1 cellular context compared by ENCODE assay signal in the genomic region with DNA sequence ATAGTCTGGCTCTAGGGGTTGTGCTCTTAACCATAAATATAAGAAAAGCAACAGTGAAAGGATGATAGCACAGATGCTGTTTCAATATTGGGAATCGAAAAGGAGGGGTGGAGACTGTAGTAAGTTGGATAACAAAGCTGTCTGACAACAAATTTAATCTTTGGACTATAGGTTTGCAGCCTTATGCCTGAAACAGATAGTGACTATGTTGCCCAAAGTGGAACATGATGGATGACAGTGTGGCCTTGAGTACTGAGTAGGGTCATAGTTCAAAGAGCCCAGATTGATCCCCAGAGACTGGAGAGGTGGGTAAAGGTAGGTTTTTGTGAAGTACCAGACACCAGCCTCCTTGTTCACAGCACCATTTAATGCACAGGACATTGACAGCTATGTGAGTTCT.
TF ChIP-seq lines count a peak whose summit lies in the region.

No MANE protein-coding gene starts in this region.

TF ChIP-seq in HepG2, 621 proteins besides CTCF, POLR2A, EP300 and RAD21 (continued from another document):
- TF ChIP-seq, protein P1, sequence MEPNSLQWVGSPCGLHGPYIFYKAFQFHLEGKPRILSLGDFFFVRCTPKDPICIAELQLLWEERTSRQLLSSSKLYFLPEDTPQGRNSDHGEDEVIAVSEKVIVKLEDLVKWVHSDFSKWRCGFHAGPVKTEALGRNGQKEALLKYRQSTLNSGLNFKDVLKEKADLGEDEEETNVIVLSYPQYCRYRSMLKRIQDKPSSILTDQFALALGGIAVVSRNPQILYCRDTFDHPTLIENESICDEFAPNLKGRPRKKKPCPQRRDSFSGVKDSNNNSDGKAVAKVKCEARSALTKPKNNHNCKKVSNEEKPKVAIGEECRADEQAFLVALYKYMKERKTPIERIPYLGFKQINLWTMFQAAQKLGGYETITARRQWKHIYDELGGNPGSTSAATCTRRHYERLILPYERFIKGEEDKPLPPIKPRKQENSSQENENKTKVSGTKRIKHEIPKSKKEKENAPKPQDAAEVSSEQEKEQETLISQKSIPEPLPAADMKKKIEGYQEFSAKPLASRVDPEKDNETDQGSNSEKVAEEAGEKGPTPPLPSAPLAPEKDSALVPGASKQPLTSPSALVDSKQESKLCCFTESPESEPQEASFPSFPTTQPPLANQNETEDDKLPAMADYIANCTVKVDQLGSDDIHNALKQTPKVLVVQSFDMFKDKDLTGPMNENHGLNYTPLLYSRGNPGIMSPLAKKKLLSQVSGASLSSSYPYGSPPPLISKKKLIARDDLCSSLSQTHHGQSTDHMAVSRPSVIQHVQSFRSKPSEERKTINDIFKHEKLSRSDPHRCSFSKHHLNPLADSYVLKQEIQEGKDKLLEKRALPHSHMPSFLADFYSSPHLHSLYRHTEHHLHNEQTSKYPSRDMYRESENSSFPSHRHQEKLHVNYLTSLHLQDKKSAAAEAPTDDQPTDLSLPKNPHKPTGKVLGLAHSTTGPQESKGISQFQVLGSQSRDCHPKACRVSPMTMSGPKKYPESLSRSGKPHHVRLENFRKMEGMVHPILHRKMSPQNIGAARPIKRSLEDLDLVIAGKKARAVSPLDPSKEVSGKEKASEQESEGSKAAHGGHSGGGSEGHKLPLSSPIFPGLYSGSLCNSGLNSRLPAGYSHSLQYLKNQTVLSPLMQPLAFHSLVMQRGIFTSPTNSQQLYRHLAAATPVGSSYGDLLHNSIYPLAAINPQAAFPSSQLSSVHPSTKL (CRISPR knock-in tag; IDR thresholded peaks at IDR 0.05), result peak; percentile 79
- no peak for TF ChIP-seq ZBTB8A (CRISPR knock-in tag; IDR thresholded peaks at IDR 0.05; ENCODE audit: borderline replicate concordance, low read depth)
- peak; percentile 76 for TF ChIP-seq SALL1 (CRISPR knock-in tag; IDR thresholded peaks at IDR 0.05)
- peak; percentile 49; the same call in 1 of the 2 replicates for TF ChIP-seq CREM (IDR thresholded peaks at IDR 0.05)
- no peak for TF ChIP-seq CREM (CRISPR knock-in tag; IDR thresholded peaks at IDR 0.05)
- TF ChIP-seq, protein P2, sequence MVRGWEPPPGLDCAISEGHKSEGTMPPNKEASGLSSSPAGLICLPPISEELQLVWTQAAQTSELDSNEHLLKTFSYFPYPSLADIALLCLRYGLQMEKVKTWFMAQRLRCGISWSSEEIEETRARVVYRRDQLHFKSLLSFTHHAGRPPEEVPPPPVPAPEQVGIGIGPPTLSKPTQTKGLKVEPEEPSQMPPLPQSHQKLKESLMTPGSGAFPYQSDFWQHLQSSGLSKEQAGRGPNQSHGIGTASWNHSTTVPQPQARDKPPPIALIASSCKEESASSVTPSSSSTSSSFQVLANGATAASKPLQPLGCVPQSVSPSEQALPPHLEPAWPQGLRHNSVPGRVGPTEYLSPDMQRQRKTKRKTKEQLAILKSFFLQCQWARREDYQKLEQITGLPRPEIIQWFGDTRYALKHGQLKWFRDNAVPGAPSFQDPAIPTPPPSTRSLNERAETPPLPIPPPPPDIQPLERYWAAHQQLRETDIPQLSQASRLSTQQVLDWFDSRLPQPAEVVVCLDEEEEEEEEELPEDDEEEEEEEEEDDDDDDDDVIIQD (CRISPR knock-in tag; IDR thresholded peaks at IDR 0.05; ENCODE audit: low read depth), result peak; percentile 86; the same call in 1 of the 2 replicates
- TF ChIP-seq, protein P3, sequence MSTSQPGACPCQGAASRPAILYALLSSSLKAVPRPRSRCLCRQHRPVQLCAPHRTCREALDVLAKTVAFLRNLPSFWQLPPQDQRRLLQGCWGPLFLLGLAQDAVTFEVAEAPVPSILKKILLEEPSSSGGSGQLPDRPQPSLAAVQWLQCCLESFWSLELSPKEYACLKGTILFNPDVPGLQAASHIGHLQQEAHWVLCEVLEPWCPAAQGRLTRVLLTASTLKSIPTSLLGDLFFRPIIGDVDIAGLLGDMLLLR (CRISPR knock-in tag; IDR thresholded peaks at IDR 0.05), result no peak
- TF ChIP-seq FOXA1 (IDR thresholded peaks at IDR 0.05), result no peak
- TF ChIP-seq FOXA1 (CRISPR knock-in tag; IDR thresholded peaks at IDR 0.05), result 0 out of 2 replicates have a peak, but pooled peaks have one; percentile 19
- TF ChIP-seq MIER2 (CRISPR knock-in tag; IDR thresholded peaks at IDR 0.05), result peak; percentile 23; the same call in 1 of the 2 replicates
- TF ChIP-seq ZMYM3 (CRISPR knock-in tag; IDR thresholded peaks at IDR 0.05), result peak; percentile 68; the same call in 1 of the 2 replicates
- TF ChIP-seq NCOA1 (CRISPR knock-in tag; IDR thresholded peaks at IDR 0.05), result no peak
- TF ChIP-seq BCL6 (CRISPR knock-in tag; IDR thresholded peaks at IDR 0.05), result peak; percentile 67; the same call in 1 of the 2 replicates
- TF ChIP-seq NR2C2 (CRISPR knock-in tag; IDR thresholded peaks at IDR 0.05; ENCODE audit: borderline replicate concordance), result peak; percentile 84
- no peak for TF ChIP-seq ARNT (IDR thresholded peaks at IDR 0.05)
- TF ChIP-seq LCORL (IDR thresholded peaks at IDR 0.05), result no peak; the same call in 1 of the 2 replicates
- 0 out of 2 replicates have a peak, but pooled peaks have one; percentile 47 for TF ChIP-seq LCORL (CRISPR knock-in tag; IDR thresholded peaks at IDR 0.05)
- peak; percentile 55; the same call in 1 of the 2 replicates for TF ChIP-seq GATAD2A (CRISPR knock-in tag; IDR thresholded peaks at IDR 0.05)
- TF ChIP-seq FOXJ3 (CRISPR knock-in tag; IDR thresholded peaks at IDR 0.05; ENCODE audit: borderline replicate concordance), result peak; percentile 68; the same call in 1 of the 2 replicates
- no peak for TF ChIP-seq MIER3 (CRISPR knock-in tag; IDR thresholded peaks at IDR 0.05; ENCODE audit: borderline replicate concordance)
- peak; percentile 53; the same call in 1 of the 2 replicates for TF ChIP-seq HOXA3 (CRISPR knock-in tag; IDR thresholded peaks at IDR 0.05)
- TF ChIP-seq ONECUT2 (CRISPR knock-in tag; IDR thresholded peaks at IDR 0.05), result peak; percentile 83
- TF ChIP-seq PITX1 (CRISPR knock-in tag; IDR thresholded peaks at IDR 0.05), result peak; percentile 63; the same call in 1 of the 2 replicates
- TF ChIP-seq, protein P4, sequence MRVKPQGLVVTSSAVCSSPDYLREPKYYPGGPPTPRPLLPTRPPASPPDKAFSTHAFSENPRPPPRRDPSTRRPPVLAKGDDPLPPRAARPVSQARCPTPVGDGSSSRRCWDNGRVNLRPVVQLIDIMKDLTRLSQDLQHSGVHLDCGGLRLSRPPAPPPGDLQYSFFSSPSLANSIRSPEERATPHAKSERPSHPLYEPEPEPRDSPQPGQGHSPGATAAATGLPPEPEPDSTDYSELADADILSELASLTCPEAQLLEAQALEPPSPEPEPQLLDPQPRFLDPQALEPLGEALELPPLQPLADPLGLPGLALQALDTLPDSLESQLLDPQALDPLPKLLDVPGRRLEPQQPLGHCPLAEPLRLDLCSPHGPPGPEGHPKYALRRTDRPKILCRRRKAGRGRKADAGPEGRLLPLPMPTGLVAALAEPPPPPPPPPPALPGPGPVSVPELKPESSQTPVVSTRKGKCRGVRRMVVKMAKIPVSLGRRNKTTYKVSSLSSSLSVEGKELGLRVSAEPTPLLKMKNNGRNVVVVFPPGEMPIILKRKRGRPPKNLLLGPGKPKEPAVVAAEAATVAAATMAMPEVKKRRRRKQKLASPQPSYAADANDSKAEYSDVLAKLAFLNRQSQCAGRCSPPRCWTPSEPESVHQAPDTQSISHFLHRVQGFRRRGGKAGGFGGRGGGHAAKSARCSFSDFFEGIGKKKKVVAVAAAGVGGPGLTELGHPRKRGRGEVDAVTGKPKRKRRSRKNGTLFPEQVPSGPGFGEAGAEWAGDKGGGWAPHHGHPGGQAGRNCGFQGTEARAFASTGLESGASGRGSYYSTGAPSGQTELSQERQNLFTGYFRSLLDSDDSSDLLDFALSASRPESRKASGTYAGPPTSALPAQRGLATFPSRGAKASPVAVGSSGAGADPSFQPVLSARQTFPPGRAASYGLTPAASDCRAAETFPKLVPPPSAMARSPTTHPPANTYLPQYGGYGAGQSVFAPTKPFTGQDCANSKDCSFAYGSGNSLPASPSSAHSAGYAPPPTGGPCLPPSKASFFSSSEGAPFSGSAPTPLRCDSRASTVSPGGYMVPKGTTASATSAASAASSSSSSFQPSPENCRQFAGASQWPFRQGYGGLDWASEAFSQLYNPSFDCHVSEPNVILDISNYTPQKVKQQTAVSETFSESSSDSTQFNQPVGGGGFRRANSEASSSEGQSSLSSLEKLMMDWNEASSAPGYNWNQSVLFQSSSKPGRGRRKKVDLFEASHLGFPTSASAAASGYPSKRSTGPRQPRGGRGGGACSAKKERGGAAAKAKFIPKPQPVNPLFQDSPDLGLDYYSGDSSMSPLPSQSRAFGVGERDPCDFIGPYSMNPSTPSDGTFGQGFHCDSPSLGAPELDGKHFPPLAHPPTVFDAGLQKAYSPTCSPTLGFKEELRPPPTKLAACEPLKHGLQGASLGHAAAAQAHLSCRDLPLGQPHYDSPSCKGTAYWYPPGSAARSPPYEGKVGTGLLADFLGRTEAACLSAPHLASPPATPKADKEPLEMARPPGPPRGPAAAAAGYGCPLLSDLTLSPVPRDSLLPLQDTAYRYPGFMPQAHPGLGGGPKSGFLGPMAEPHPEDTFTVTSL (CRISPR knock-in tag; IDR thresholded peaks at IDR 0.05; ENCODE audit: borderline replicate concordance), result peak; percentile 29; the same call in 1 of the 2 replicates
- TF ChIP-seq, protein P5, sequence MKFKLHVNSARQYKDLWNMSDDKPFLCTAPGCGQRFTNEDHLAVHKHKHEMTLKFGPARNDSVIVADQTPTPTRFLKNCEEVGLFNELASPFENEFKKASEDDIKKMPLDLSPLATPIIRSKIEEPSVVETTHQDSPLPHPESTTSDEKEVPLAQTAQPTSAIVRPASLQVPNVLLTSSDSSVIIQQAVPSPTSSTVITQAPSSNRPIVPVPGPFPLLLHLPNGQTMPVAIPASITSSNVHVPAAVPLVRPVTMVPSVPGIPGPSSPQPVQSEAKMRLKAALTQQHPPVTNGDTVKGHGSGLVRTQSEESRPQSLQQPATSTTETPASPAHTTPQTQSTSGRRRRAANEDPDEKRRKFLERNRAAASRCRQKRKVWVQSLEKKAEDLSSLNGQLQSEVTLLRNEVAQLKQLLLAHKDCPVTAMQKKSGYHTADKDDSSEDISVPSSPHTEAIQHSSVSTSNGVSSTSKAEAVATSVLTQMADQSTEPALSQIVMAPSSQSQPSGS (CRISPR knock-in tag; IDR thresholded peaks at IDR 0.05), result 0 out of 2 replicates have a peak, but pooled peaks have one; percentile 22
- TF ChIP-seq ZNF292 (CRISPR knock-in tag; IDR thresholded peaks at IDR 0.05; ENCODE audit: borderline replicate concordance, low read depth), result peak; percentile 55; the same call in 1 of the 2 replicates
- TF ChIP-seq ZBTB20 (CRISPR knock-in tag; IDR thresholded peaks at IDR 0.05; ENCODE audit: borderline replicate concordance, low read depth), result no peak
- TF ChIP-seq, protein P6, sequence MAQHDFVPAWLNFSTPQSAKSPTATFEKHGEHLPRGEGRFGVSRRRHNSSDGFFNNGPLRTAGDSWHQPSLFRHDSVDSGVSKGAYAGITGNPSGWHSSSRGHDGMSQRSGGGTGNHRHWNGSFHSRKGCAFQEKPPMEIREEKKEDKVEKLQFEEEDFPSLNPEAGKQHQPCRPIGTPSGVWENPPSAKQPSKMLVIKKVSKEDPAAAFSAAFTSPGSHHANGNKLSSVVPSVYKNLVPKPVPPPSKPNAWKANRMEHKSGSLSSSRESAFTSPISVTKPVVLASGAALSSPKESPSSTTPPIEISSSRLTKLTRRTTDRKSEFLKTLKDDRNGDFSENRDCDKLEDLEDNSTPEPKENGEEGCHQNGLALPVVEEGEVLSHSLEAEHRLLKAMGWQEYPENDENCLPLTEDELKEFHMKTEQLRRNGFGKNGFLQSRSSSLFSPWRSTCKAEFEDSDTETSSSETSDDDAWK (CRISPR knock-in tag; IDR thresholded peaks at IDR 0.05), result no peak
- TF ChIP-seq MEIS1 (CRISPR knock-in tag; IDR thresholded peaks at IDR 0.05; ENCODE audit: borderline replicate concordance), result peak; percentile 78; the same call in 1 of the 2 replicates
- TF ChIP-seq HNF4G (IDR thresholded peaks at IDR 0.05; ENCODE audit: borderline replicate concordance, low read depth, low read length), result peak; percentile 85
- TF ChIP-seq HNF4G (CRISPR knock-in tag; IDR thresholded peaks at IDR 0.05; ENCODE audit: borderline replicate concordance, low read depth), result no peak
- TF ChIP-seq, protein P7, sequence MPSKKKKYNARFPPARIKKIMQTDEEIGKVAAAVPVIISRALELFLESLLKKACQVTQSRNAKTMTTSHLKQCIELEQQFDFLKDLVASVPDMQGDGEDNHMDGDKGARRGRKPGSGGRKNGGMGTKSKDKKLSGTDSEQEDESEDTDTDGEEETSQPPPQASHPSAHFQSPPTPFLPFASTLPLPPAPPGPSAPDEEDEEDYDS (CRISPR knock-in tag; IDR thresholded peaks at IDR 0.05), result no peak
- TF ChIP-seq SOX13 (IDR thresholded peaks at IDR 0.05), result no peak
- TF ChIP-seq SOX13 (CRISPR knock-in tag; conservative IDR thresholded peaks at IDR 0.05 in 1 of 2, IDR thresholded peaks at IDR 0.05 in 1 of 2), result peak in 1 of 2 experiments; percentile 69; a peak in 2 of 4 replicates
- TF ChIP-seq RCOR2 (CRISPR knock-in tag; IDR thresholded peaks at IDR 0.05), result peak; percentile 61; the same call in 1 of the 2 replicates
- peak; percentile 32; the same call in 1 of the 2 replicates for TF ChIP-seq KDM6A (CRISPR knock-in tag; IDR thresholded peaks at IDR 0.05; ENCODE audit: low read depth)
- 0 out of 2 replicates have a peak, but pooled peaks have one; percentile 32 for TF ChIP-seq DPF2 (CRISPR knock-in tag; IDR thresholded peaks at IDR 0.05; ENCODE audit: borderline replicate concordance, low read depth)
- TF ChIP-seq, protein P8, sequence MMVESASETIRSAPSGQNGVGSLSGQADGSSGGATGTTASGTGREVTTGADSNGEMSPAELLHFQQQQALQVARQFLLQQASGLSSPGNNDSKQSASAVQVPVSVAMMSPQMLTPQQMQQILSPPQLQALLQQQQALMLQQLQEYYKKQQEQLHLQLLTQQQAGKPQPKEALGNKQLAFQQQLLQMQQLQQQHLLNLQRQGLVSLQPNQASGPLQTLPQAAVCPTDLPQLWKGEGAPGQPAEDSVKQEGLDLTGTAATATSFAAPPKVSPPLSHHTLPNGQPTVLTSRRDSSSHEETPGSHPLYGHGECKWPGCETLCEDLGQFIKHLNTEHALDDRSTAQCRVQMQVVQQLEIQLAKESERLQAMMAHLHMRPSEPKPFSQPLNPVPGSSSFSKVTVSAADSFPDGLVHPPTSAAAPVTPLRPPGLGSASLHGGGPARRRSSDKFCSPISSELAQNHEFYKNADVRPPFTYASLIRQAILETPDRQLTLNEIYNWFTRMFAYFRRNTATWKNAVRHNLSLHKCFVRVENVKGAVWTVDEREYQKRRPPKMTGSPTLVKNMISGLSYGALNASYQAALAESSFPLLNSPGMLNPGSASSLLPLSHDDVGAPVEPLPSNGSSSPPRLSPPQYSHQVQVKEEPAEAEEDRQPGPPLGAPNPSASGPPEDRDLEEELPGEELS (CRISPR knock-in tag; IDR thresholded peaks at IDR 0.05), result 0 out of 2 replicates have a peak, but pooled peaks have one; percentile 25
